In the genomic region with DNA sequence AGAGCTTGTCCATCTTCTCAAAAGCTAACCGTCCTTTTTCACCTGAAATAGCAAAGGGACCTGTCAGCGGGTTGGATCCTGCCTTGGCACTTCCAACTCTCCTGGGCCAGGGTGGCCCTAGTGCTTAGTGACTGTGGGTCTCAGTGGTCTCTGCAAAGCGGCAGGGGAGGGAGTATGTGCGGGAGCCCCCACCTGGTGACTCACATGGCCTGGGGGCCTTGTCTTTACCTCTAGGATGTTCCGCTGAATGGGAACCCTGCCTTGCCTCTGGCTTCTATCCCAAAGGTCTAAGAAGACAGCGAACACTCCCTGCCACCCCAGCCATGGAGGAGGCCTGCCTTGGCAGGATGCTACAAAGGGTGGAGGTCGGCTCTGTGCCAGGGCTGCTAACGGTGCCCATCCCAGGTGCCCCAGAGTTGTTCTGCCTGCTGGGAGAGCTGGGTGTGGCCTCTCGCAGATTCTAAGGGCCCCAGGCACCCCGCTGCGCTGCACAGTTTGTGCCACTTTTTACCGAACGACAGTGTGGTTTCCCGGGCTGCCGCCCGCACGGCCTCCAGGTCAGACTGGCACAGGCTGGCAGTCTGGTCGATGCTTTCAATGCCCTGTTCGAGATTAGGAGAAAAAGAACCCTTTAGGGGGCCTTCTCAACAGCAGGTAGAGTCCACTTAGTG, we compare ENCODE assay signal across 16 cellular contexts.
DNase-seq lines count a peak whose midpoint lies in the region; ATAC-seq, FAIRE-seq and TF ChIP-seq lines count a peak whose summit lies in the region.
"Had no signal": no experiment of that assay in that cellular context is flagged by ENCODE, and none has a peak within 500 bp of the region (broad histone marks: within the 10 kb centered on the region; RNA-seq: fewer than 3 reads in every experiment).

No MANE protein-coding gene starts in this region.

- H3K4me3 ChIP-seq in H1 (ENCODE audit: extremely low read depth in 1 of 4, insufficient read depth in 2 of 4, low read depth in 3 of 4, low read length in 4 of 4) (no peak overlapping the region), hepatocyte (no peak overlapping the region)
- H3K4me3 ChIP-seq: colonic mucosa, heart left ventricle had no signal

- no peak overlapping the region for H2BK15ac ChIP-seq in H1 (ENCODE audit: low read length)

- peaks cover 0 to 14% (median 6%) of the 10 kb centered on the region in 4 experiments; a peak in 5 of 8 replicates for H3K36me3 ChIP-seq in H1 (ENCODE audit: control insufficient read depth in 2 of 4, insufficient read depth in 4 of 4, low read length in 3 of 4)
- H3K36me3 ChIP-seq in hepatocyte (replicated peaks; ENCODE audit: insufficient read depth, low read depth), result no peaks in the 10 kb centered on the region

- H3K4me1 ChIP-seq in H1 (replicated peaks in 1 of 4; ENCODE audit: control insufficient read depth in 3 of 4, insufficient read depth in 4 of 4, low read length in 3 of 4) (no peaks in the 10 kb centered on the region), hepatocyte (ENCODE audit: insufficient read depth) (no peaks in the 10 kb centered on the region)
- H3K4me1 ChIP-seq: colonic mucosa had no signal

- H3K27ac ChIP-seq in H1 (ENCODE audit: low read depth, low read length) (no peak overlapping the region), hepatocyte (no peak overlapping the region)
- H3K27ac ChIP-seq: colonic mucosa had no signal

- peak overlapping the region; percentile 38 for H3K27ac Mint-ChIP-seq in activated CD4-positive, alpha-beta memory T cell treated with anti-CD3 and anti-CD28 coated beads for 36 hours
- no peak overlapping the region for H3K27ac Mint-ChIP-seq in activated CD4-positive, alpha-beta memory T cell treated with anti-CD3 and anti-CD28 coated beads, Interleukin-2, amount 10 ng/mL, durations not matched to agents 7 days and 5 days
- peak overlapping the region; percentile 71 for H3K27ac Mint-ChIP-seq in stimulated activated effector memory CD8-positive, alpha-beta T cell treated with anti-CD3 and anti-CD28 coated beads, Interleukin-12 subunit alpha, Interleukin-12 subunit beta, amount 100 ng/mL, for 72 hours

- H3K23ac ChIP-seq in H1 (ENCODE audit: insufficient read length), result no peak overlapping the region

- no peak overlapping the region for H3K4ac ChIP-seq in H1 (replicated peaks; ENCODE audit: insufficient read length, low read depth, low read length)

- no peak overlapping the region for H4K91ac ChIP-seq in H1 (replicated peaks; ENCODE audit: insufficient read length, low read length)

- no peak overlapping the region for H2AK5ac ChIP-seq in H1 (ENCODE audit: low read depth, low read length)

- WGBS in H1 (ENCODE audit: extremely low coverage in 1 of 2, insufficient coverage in 1 of 2, insufficient read length in 1 of 2, insufficient replicate concordance in 2 of 2, low coverage in 1 of 2, low lambda C conversion rate in 2 of 2, missing lambda C conversion rate in 1 of 2), 2 experiments, result 93% methylated on average over 17 of the region's 19 CpGs; no CpG with 5 or more reads in 1 of the 2 experiments
- WGBS in hepatocyte (ENCODE audit: low lambda C conversion rate, missing lambda C conversion rate), result 96% methylated on average over 19 of the region's 19 CpGs

- peaks cover 33% of the 10 kb centered on the region for H3K36me3 Mint-ChIP-seq in activated CD4-positive, alpha-beta memory T cell treated with anti-CD3 and anti-CD28 coated beads for 36 hours
- peaks cover 41% of the 10 kb centered on the region for H3K36me3 Mint-ChIP-seq in activated CD4-positive, alpha-beta memory T cell treated with anti-CD3 and anti-CD28 coated beads, Interleukin-2, amount 10 ng/mL, durations not matched to agents 7 days and 5 days (ENCODE audit: low read depth)
- peaks cover 98% of the 10 kb centered on the region for H3K36me3 Mint-ChIP-seq in stimulated activated effector memory CD8-positive, alpha-beta T cell treated with anti-CD3 and anti-CD28 coated beads, Interleukin-12 subunit alpha, Interleukin-12 subunit beta, amount 100 ng/mL, for 72 hours

- H3K4me2 ChIP-seq in H1 (ENCODE audit: insufficient read depth in 1 of 2, low read depth in 2 of 2, low read length in 2 of 2) (no peak overlapping the region), hepatocyte (no peak overlapping the region)

- no peaks in the 10 kb centered on the region for H3K79me2 ChIP-seq in H1 (ENCODE audit: control insufficient read depth in 1 of 2, insufficient read depth in 2 of 2, low read length in 2 of 2)
- H3K79me2 ChIP-seq in hepatocyte, result no peaks in the 10 kb centered on the region

- TF ChIP-seq RAD21 in H1 (IDR thresholded peaks at IDR 0.05 in 1 of 2, conservative IDR thresholded peaks at IDR 0.05 in 1 of 2; ENCODE audit: low read depth in 2 of 2, low read length in 2 of 2), result no peak

- H3K4me3 Mint-ChIP-seq in activated CD4-positive, alpha-beta memory T cell treated with anti-CD3 and anti-CD28 coated beads for 36 hours, result no peak overlapping the region
- no peak overlapping the region for H3K4me3 Mint-ChIP-seq in activated CD4-positive, alpha-beta memory T cell treated with anti-CD3 and anti-CD28 coated beads, Interleukin-2, amount 10 ng/mL, durations not matched to agents 7 days and 5 days
- no peak overlapping the region for H3K4me3 Mint-ChIP-seq in stimulated activated effector memory CD8-positive, alpha-beta T cell treated with anti-CD3 and anti-CD28 coated beads, Interleukin-12 subunit alpha, Interleukin-12 subunit beta, amount 100 ng/mL, for 72 hours
- H3K4me3 Mint-ChIP-seq: activated T-cell treated with anti-CD3 and anti-CD28 coated beads, Interleukin-2, amount 50 U/mL, for 4 hours; CD8-positive, alpha-beta memory T cell had no signal

- no peaks in the 10 kb centered on the region for H3K9me3 Mint-ChIP-seq in activated CD4-positive, alpha-beta memory T cell treated with anti-CD3 and anti-CD28 coated beads for 36 hours
- H3K9me3 Mint-ChIP-seq in activated CD4-positive, alpha-beta memory T cell treated with anti-CD3 and anti-CD28 coated beads, Interleukin-2, amount 10 ng/mL, durations not matched to agents 7 days and 5 days, result no peaks in the 10 kb centered on the region
- no peaks in the 10 kb centered on the region for H3K9me3 Mint-ChIP-seq in stimulated activated effector memory CD8-positive, alpha-beta T cell treated with anti-CD3 and anti-CD28 coated beads, Interleukin-12 subunit alpha, Interleukin-12 subunit beta, amount 100 ng/mL, for 72 hours
- H3K9me3 Mint-ChIP-seq: activated T-cell treated with anti-CD3 and anti-CD28 coated beads, Interleukin-2, amount 50 U/mL, for 4 hours; CD8-positive, alpha-beta memory T cell had no signal

- ATAC-seq in stimulated activated effector memory CD8-positive, alpha-beta T cell treated with anti-CD3 and anti-CD28 coated beads, Interleukin-12 subunit alpha, Interleukin-12 subunit beta, amount 100 ng/mL, for 72 hours, result no peak

- H3K9me3 ChIP-seq in H1 (ENCODE audit: insufficient read depth in 2 of 2, low read depth in 1 of 2, low read length in 1 of 2) (no peaks in the 10 kb centered on the region), hepatocyte (ENCODE audit: low read depth) (no peaks in the 10 kb centered on the region)
- H3K9me3 ChIP-seq: colonic mucosa, heart left ventricle had no signal

- H3K23me2 ChIP-seq in H1 (ENCODE audit: low read depth, low read length), result no peaks in the 10 kb centered on the region; the same call in 1 of the 2 replicates

- H3K14ac ChIP-seq in H1 (ENCODE audit: insufficient read length), result no peak overlapping the region

- no peak overlapping the region for H2BK12ac ChIP-seq in H1 (ENCODE audit: low read depth, low read length)

- no peak overlapping the region for H2BK120ac ChIP-seq in H1 (replicated peaks; ENCODE audit: low read depth, low read length)

- no peak for TF ChIP-seq EP300 in H1 (IDR thresholded peaks at IDR 0.05; ENCODE audit: borderline replicate concordance in 1 of 2, low read depth in 2 of 2, low read length in 2 of 2)

- H3K18ac ChIP-seq in H1 (ENCODE audit: extremely low read depth, low read length), result no peak overlapping the region

- CTCF ChIA-PET in activated CD4-positive, alpha-beta memory T cell treated with anti-CD3 and anti-CD28 coated beads for 36 hours (lab: Charles Lee), result interaction anchor here (0.7 to 5.2 kb wide), 21 partner anchors 10 to 399 kb away, joined by 3 to 32 read pairs (median 4); no protein-coding TSS in a partner anchor
- CTCF ChIA-PET in activated CD4-positive, alpha-beta memory T cell treated with anti-CD3 and anti-CD28 coated beads, Interleukin-2, amount 10 ng/mL, durations not matched to agents 7 days and 5 days (lab: Charles Lee), result interaction anchor here (0.5 to 2.1 kb wide), 13 partner anchors 9 to 303 kb away, joined by 3 to 12 read pairs (median 5); no protein-coding TSS in a partner anchor
- CTCF ChIA-PET in H1 (lab: Charles Lee; ENCODE audit: partially characterized antibody), result interaction anchor here (0.7 to 5.1 kb wide), 25 partner anchors 8 to 472 kb away, joined by 3 to 36 read pairs (median 4); a partner anchor contains a TSS

- no peaks in the 10 kb centered on the region for H3K27me3 Mint-ChIP-seq in activated CD4-positive, alpha-beta memory T cell treated with anti-CD3 and anti-CD28 coated beads for 36 hours
- H3K27me3 Mint-ChIP-seq in activated CD4-positive, alpha-beta memory T cell treated with anti-CD3 and anti-CD28 coated beads, Interleukin-2, amount 10 ng/mL, durations not matched to agents 7 days and 5 days, result no peaks in the 10 kb centered on the region
- H3K27me3 Mint-ChIP-seq: naive B cell had no signal

- no peak for DNase-seq in activated CD4-positive, alpha-beta memory T cell treated with anti-CD3 and anti-CD28 coated beads for 36 hours
- DNase-seq in activated CD4-positive, alpha-beta memory T cell treated with anti-CD3 and anti-CD28 coated beads, Interleukin-2, amount 10 ng/mL, durations not matched to agents 7 days and 5 days, result no peak
- DNase-seq in NCI-H1105 treated with DMSO at 0.1 percent for 48 hours (lab: John Stamatoyannopoulos, UW) (peak; percentile 65), H1 (ENCODE audit: low read depth in 1 of 2, low spot score in 2 of 2) (no peak), SHP77 (lab: John Stamatoyannopoulos, UW) (no peak), NCI-H2196 treated with DMSO at 0.1 percent for 48 hours (lab: John Stamatoyannopoulos, UW; ENCODE audit: unreplicated experiment) (no peak), hepatocyte (ENCODE audit: low spot score) (no peak)
- no peak for DNase-seq in stimulated activated effector memory CD8-positive, alpha-beta T cell treated with anti-CD3 and anti-CD28 coated beads, Interleukin-12 subunit alpha, Interleukin-12 subunit beta, amount 100 ng/mL, for 72 hours (ENCODE audit: low spot score in 2 of 2)
- DNase-seq: NCI-H1048 had no signal

- peaks cover 3% of the 10 kb centered on the region for H3K4me1 Mint-ChIP-seq in activated CD4-positive, alpha-beta memory T cell treated with anti-CD3 and anti-CD28 coated beads for 36 hours (ENCODE audit: low read depth)
- peaks cover 3% of the 10 kb centered on the region for H3K4me1 Mint-ChIP-seq in activated CD4-positive, alpha-beta memory T cell treated with anti-CD3 and anti-CD28 coated beads, Interleukin-2, amount 10 ng/mL, durations not matched to agents 7 days and 5 days
- peaks cover 14% of the 10 kb centered on the region for H3K4me1 Mint-ChIP-seq in stimulated activated effector memory CD8-positive, alpha-beta T cell treated with anti-CD3 and anti-CD28 coated beads, Interleukin-12 subunit alpha, Interleukin-12 subunit beta, amount 100 ng/mL, for 72 hours

- TF ChIP-seq CTCF in H1 (IDR thresholded peaks at IDR 0.05; ENCODE audit: control extremely low read depth in 1 of 3, insufficient read depth in 1 of 3, low read depth in 1 of 3, low read length in 3 of 3) (no peak), hepatocyte (IDR thresholded peaks at IDR 0.05; ENCODE audit: poor library complexity) (no peak)

- no peak overlapping the region for H3K56ac ChIP-seq in H1 (replicated peaks; ENCODE audit: insufficient read length, low read depth, low read length)

- POLR2A ChIA-PET in activated CD4-positive, alpha-beta memory T cell treated with anti-CD3 and anti-CD28 coated beads for 36 hours (lab: Charles Lee), result no interaction called here
- POLR2A ChIA-PET in activated CD4-positive, alpha-beta memory T cell treated with anti-CD3 and anti-CD28 coated beads, Interleukin-2, amount 10 ng/mL, durations not matched to agents 7 days and 5 days (lab: Charles Lee), result no interaction called here
- POLR2A ChIA-PET in H1 (lab: Charles Lee; ENCODE audit: partially characterized antibody), result interaction anchor here (1.4 kb wide), 1 partner anchor 11 kb away, joined by 4 read pairs; no protein-coding TSS in a partner anchor

- no peak for TF ChIP-seq POLR2A in H1 (IDR thresholded peaks at IDR 0.05; ENCODE audit: control extremely low read depth in 1 of 2, low read depth in 2 of 2, low read length in 2 of 2)

- H3K79me1 ChIP-seq in H1 (ENCODE audit: low read depth, low read length), result no peaks in the 10 kb centered on the region; the same call in 1 of the 2 replicates

- H2AFZ ChIP-seq in H1 (ENCODE audit: low read length) (no peak overlapping the region), hepatocyte (no peak overlapping the region)

- H3K9ac ChIP-seq in H1 (replicated peaks in 1 of 4; ENCODE audit: extremely low read depth in 1 of 4, low read depth in 3 of 4, low read length in 3 of 4), result no peak overlapping the region

- H2BK20ac ChIP-seq in H1 (ENCODE audit: low read length), result no peak overlapping the region

- H2BK5ac ChIP-seq in H1 (ENCODE audit: low read depth, low read length), result no peak overlapping the region

- FAIRE-seq in H1 (lab: Jason Lieb, UNC), result no peak
- FAIRE-seq: RCC 7860, urothelium cell line had no signal

- H3K27me3 ChIP-seq in H1 (replicated peaks in 1 of 4; ENCODE audit: control insufficient read depth in 3 of 4, extremely low read depth in 1 of 4, insufficient read depth in 3 of 4, low read length in 3 of 4) (no peaks in the 10 kb centered on the region), hepatocyte (no peaks in the 10 kb centered on the region)
- H3K27me3 ChIP-seq: colonic mucosa, heart left ventricle had no signal

- no peaks in the 10 kb centered on the region for H3K9me2 ChIP-seq in hepatocyte (replicated peaks; ENCODE audit: insufficient read depth)

- no peak overlapping the region for H4K5ac ChIP-seq in H1 (ENCODE audit: insufficient read length, low read depth, low read length)

- peaks cover 0 to 2% of the 10 kb centered on the region in 2 experiments for H4K20me1 ChIP-seq in H1 (replicated peaks in 1 of 2; ENCODE audit: control insufficient read depth in 1 of 2, insufficient read depth in 2 of 2, low read length in 2 of 2)
- no peaks in the 10 kb centered on the region for H4K20me1 ChIP-seq in hepatocyte (ENCODE audit: insufficient read depth, poor library complexity, severe bottlenecking)

- peak overlapping the region; percentile 40; the same call in 1 of the 2 replicates for H4K8ac ChIP-seq in H1 (ENCODE audit: extremely low read depth, insufficient read depth, low read length)

- intact Hi-C loops in activated CD4-positive, alpha-beta memory T cell treated with anti-CD3 and anti-CD28 coated beads for 36 hours (cut with micrococcal nuclease), result no loop called here
